Comparison of ENCODE assay signal across 2 cellular contexts in the genomic region with DNA sequence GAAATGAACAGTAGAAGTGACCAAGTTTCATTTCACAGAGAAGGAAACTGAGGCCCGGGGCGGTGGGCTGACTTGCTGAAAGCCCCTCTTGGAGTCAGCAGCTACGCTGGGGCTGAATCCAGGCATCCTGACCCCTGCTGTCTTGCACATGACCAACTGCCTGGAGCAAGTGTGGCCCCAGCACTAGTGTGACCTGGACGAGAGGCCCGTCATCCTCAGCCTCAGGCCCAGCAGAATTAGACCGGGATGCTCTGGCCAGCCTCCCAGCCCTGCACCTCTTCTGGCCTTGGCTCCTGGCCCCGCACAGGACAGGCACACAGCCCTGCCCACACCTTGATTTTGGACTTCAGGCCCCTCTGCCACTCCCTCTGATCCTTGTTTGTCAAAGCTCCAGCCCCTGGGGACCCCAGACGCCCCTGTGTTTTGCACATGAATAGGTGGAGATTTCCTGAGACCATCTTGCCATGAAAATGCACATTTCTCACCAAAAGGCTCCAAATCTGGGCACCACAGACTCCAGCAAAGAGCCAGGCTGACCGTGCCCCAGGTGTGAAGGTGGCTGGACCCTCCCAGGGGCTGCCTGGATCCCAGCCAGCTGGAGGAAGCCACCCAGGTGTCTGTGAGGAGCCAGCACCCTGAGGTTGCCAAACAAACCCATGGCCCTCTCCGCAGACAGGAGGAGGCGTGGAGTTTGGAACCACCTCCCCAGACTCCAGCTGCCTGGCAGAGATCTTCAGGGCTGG.
TF ChIP-seq lines count a peak whose summit lies in the region.

No MANE protein-coding gene starts in this region.

TF ChIP-seq in WTC11, 78 proteins besides CTCF, POLR2A, EP300 and RAD21:
- TF ChIP-seq ZNF121 (CRISPR knock-in tag; IDR thresholded peaks at IDR 0.05): peak; percentile 77; the same call in 1 of the 2 replicates
- TF ChIP-seq, protein P1, sequence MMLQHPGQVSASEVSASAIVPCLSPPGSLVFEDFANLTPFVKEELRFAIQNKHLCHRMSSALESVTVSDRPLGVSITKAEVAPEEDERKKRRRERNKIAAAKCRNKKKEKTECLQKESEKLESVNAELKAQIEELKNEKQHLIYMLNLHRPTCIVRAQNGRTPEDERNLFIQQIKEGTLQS (CRISPR knock-in tag; conservative IDR thresholded peaks at IDR 0.05): no peak
- 0 out of 2 replicates have a peak, but pooled peaks have one; percentile 8 for TF ChIP-seq ZNF423 (CRISPR knock-in tag; IDR thresholded peaks at IDR 0.05)

TF ChIP-seq in HepG2, 621 proteins besides CTCF, POLR2A, EP300 and RAD21:
- TF ChIP-seq MXI1 (IDR thresholded peaks at IDR 0.05; ENCODE audit: borderline replicate concordance, low read depth, low read length) (no peak), CBX2 (IDR thresholded peaks at IDR 0.05; ENCODE audit: low read depth, low read length) (no peak), CBX2 (CRISPR knock-in tag; IDR thresholded peaks at IDR 0.05; ENCODE audit: low read depth) (no peak), KLF11 (CRISPR knock-in tag; IDR thresholded peaks at IDR 0.05) (no peak)
- TF ChIP-seq, protein P2, sequence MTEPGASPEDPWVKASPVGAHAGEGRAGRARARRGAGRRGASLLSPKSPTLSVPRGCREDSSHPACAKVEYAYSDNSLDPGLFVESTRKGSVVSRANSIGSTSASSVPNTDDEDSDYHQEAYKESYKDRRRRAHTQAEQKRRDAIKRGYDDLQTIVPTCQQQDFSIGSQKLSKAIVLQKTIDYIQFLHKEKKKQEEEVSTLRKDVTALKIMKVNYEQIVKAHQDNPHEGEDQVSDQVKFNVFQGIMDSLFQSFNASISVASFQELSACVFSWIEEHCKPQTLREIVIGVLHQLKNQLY (CRISPR knock-in tag; IDR thresholded peaks at IDR 0.05): no peak
